In genomic region chr7:38358273-38358766, GRCh38 we compare ENCODE assay signal across 7 cellular contexts.
A peak's percentile ranks its signal among the peaks of the same experiment; 100 is the strongest.
DNase-seq lines count a peak whose midpoint lies in the region; ATAC-seq and TF ChIP-seq lines count a peak whose summit lies in the region.
"Not testable (repeated sequence)": the region's sequence is repeated elsewhere in the genome, so short reads cannot be mapped to it uniquely, and the experiment has no call there.

No MANE protein-coding gene starts in this region.

- H3K36me3 Mint-ChIP-seq in activated naive CD4-positive, alpha-beta T cell treated with anti-CD3 and anti-CD28 coated beads, Interleukin-2, amount 50 U/mL, for 24 hours: not testable (repeated sequence)

- H3K27me3 ChIP-seq in neutrophil: not testable (repeated sequence)

- peak; percentile 82 for DNase-seq in NCI-H82 (lab: John Stamatoyannopoulos, UW)
- peak; percentile 56 for DNase-seq in activated CD4-positive, alpha-beta T cell treated with anti-CD3 and anti-CD28 coated beads for 48 hours
- DNase-seq in Right ventricle myocardium superior: not testable (repeated sequence)

- TF ChIP-seq CTCF in neutrophil (IDR thresholded peaks at IDR 0.05): not testable (repeated sequence)

- H3K27ac ChIP-seq in neutrophil: peak overlapping the region; percentile 62

- H3K4me1 Mint-ChIP-seq in activated naive CD4-positive, alpha-beta T cell treated with anti-CD3 and anti-CD28 coated beads, Interleukin-2, amount 50 U/mL, for 24 hours: peaks cover 78% of the 10 kb centered on the region

- H3K9me3 ChIP-seq in neutrophil: not testable (repeated sequence)

- not testable (repeated sequence) for H3K36me3 ChIP-seq in neutrophil

- ATAC-seq in GM18498 (IDR thresholded peaks at IDR 0.05; ENCODE audit: unreplicated experiment) (peak; percentile 32), HG02610 (IDR thresholded peaks at IDR 0.05; ENCODE audit: unreplicated experiment) (peak; percentile 25), Right ventricle myocardium superior (ENCODE audit: poor library complexity) (peak; percentile 53)

- peaks cover 4 to 25% of the 10 kb centered on the region in 2 experiments for H3K4me1 ChIP-seq in neutrophil (ENCODE audit: control insufficient read depth in 1 of 2, insufficient read depth in 1 of 2, low read depth in 1 of 2, low read length in 1 of 2)

- H3K9me3 Mint-ChIP-seq in activated naive CD4-positive, alpha-beta T cell treated with anti-CD3 and anti-CD28 coated beads, Interleukin-2, amount 50 U/mL, for 24 hours: not testable (repeated sequence)

- intact Hi-C loops in Right ventricle myocardium superior (cut with DNase I): not testable (repeated sequence)

- peak overlapping the region; percentile 99 for H3K27ac Mint-ChIP-seq in activated naive CD4-positive, alpha-beta T cell treated with anti-CD3 and anti-CD28 coated beads, Interleukin-2, amount 50 U/mL, for 24 hours

- not testable (repeated sequence) for H3K27me3 Mint-ChIP-seq in activated naive CD4-positive, alpha-beta T cell treated with anti-CD3 and anti-CD28 coated beads, Interleukin-2, amount 50 U/mL, for 24 hours

- peak overlapping the region; percentile 95 for H3K4me3 Mint-ChIP-seq in activated naive CD4-positive, alpha-beta T cell treated with anti-CD3 and anti-CD28 coated beads, Interleukin-2, amount 50 U/mL, for 24 hours

- not testable (repeated sequence) for H3K4me3 ChIP-seq in neutrophil (ENCODE audit: low read depth in 1 of 2, low read length in 1 of 2)
